Comparison of ENCODE assay signal across 8 cellular contexts in genomic region chr2:46010925-46011490, GRCh38.
DNase-seq lines count a peak whose midpoint lies in the region; TF ChIP-seq lines count a peak whose summit lies in the region.

No MANE protein-coding gene starts in this region.

- intact Hi-C loops in ovary (cut with DNase I), result loop anchor here in 2 of 4 donors (5.0 to 10.0 kb wide), 2 partner anchors 351 to 354 kb away; no protein-coding TSS in a partner anchor

- H4K20me1 ChIP-seq in DOHH2 (ENCODE audit: control insufficient read depth, insufficient read depth, low read depth, low read length), result no peaks in the 10 kb centered on the region
- no peaks in the 10 kb centered on the region for H4K20me1 ChIP-seq in fibroblast of lung (ENCODE audit: control insufficient read depth, extremely low read depth, insufficient read depth, low read length)

- peaks cover 24% of the 10 kb centered on the region for H3K4me1 ChIP-seq in DOHH2 (ENCODE audit: control insufficient read depth, low read length)
- H3K4me1 ChIP-seq in fibroblast of lung (ENCODE audit: control insufficient read depth, extremely low read depth, insufficient read depth, low read length), result peaks cover 23% of the 10 kb centered on the region
- H3K4me1 ChIP-seq in ovary (ENCODE audit: insufficient read depth), result no peaks in the 10 kb centered on the region

- H3F3A ChIP-seq in DOHH2 (ENCODE audit: control insufficient read depth, insufficient read depth), result no peaks in the 10 kb centered on the region

- H3K9me2 ChIP-seq in DOHH2 (replicated peaks; ENCODE audit: control insufficient read depth, low read length), result no peaks in the 10 kb centered on the region

- in situ Hi-C loops in KBM-7 (cut with MboI; ENCODE audit: low pct_unique_long_range_greater_than_20kb, low sequenced_read_pairs), result loop anchor here (25.0 kb wide), 1 partner anchor 626 kb away; no protein-coding TSS in a partner anchor

- no peaks in the 10 kb centered on the region for H3K36me3 ChIP-seq in DOHH2 (ENCODE audit: control insufficient read depth, low read length)
- no peaks in the 10 kb centered on the region for H3K36me3 ChIP-seq in fibroblast of lung (ENCODE audit: control insufficient read depth, insufficient read depth, low read length)
- no peaks in the 10 kb centered on the region for H3K36me3 ChIP-seq in ovary

- no peak overlapping the region for H3K4me2 ChIP-seq in DOHH2 (ENCODE audit: low read length)
- H3K4me2 ChIP-seq in fibroblast of lung (ENCODE audit: extremely low read depth, insufficient read depth, low read length), result no peak overlapping the region

- TF ChIP-seq POLR2A in ovary (IDR thresholded peaks at IDR 0.05), result no peak

- no peak overlapping the region for H3K9ac ChIP-seq in fibroblast of lung (ENCODE audit: insufficient read depth, low read length)

- H3K27me3 ChIP-seq in DOHH2 (ENCODE audit: control insufficient read depth, low read length) (no peaks in the 10 kb centered on the region), fibroblast of lung (ENCODE audit: control insufficient read depth, insufficient read depth, low read length) (no peaks in the 10 kb centered on the region), ovary (no peaks in the 10 kb centered on the region)

- no peaks in the 10 kb centered on the region for H3K9me3 ChIP-seq in DOHH2 (ENCODE audit: control insufficient read depth, insufficient read depth, low read length)
- H3K9me3 ChIP-seq in fibroblast of lung (ENCODE audit: control insufficient read depth, insufficient read depth, low read depth, low read length), result no peaks in the 10 kb centered on the region
- no peaks in the 10 kb centered on the region for H3K9me3 ChIP-seq in ovary

- H3K4me3 ChIP-seq in DOHH2 (ENCODE audit: low read length) (no peak overlapping the region), fibroblast of lung (replicated peaks in 1 of 4; ENCODE audit: control extremely low read depth in 1 of 4, insufficient read depth in 1 of 4, low read depth in 3 of 4, low read length in 4 of 4) (no peak overlapping the region), ovary (no peak overlapping the region)

- H2AFZ ChIP-seq in fibroblast of lung (ENCODE audit: low read length), result no peak overlapping the region

- TF ChIP-seq EP300 in ovary (IDR thresholded peaks at IDR 0.05), result no peak

- H3K27ac ChIP-seq in DOHH2 (ENCODE audit: low read depth, low read length) (no peak overlapping the region), fibroblast of lung (ENCODE audit: insufficient read depth, low read length) (no peak overlapping the region), ovary (no peak overlapping the region)

- peak; percentile 46 for DNase-seq in KBM-7
- DNase-seq in SKM-1 (lab: John Stamatoyannopoulos, UW; ENCODE audit: unreplicated experiment), result peak; percentile 22
- peak; percentile 45 to 77 for DNase-seq in fibroblast of lung (ENCODE audit: low read depth in 2 of 2)
- no peak for DNase-seq in ovary
- DNase-seq in NCI-H187 (lab: John Stamatoyannopoulos, UW), result no peak
- DNase-seq in OCI-M2 (lab: John Stamatoyannopoulos, UW; ENCODE audit: unreplicated experiment), result no peak
- DNase-seq in GF-D8 (lab: John Stamatoyannopoulos, UW), result no peak

- WGBS in ovary, 3 donors, result 29 to 34% (median 32%) methylated on average over 3 of the region's 3 CpGs

- TF ChIP-seq CTCF in DOHH2 (IDR thresholded peaks at IDR 0.05; ENCODE audit: low read depth, low read length, poor library complexity, severe bottlenecking) (peak; percentile 70), fibroblast of lung (conservative IDR thresholded peaks at IDR 0.05 in 1 of 2, IDR thresholded peaks at IDR 0.05 in 1 of 2; ENCODE audit: low read depth in 1 of 2, low read length in 2 of 2) (peak; percentile 36 to 63), ovary (IDR thresholded peaks at IDR 0.05) (peak; percentile 48 to 60 (median 54))

- H3K79me2 ChIP-seq in DOHH2 (ENCODE audit: control insufficient read depth, low read length) (no peaks in the 10 kb centered on the region), fibroblast of lung (ENCODE audit: control insufficient read depth, insufficient read depth, low read length) (no peaks in the 10 kb centered on the region)

Comparison
In these comparisons a context has a peak if more than half of its experiments do, and no peak if none do; other contexts are left out.
1. DNase-seq: peak in KBM-7 (single experiment), SKM-1 (single experiment) and fibroblast of lung (2 of 2); none in ovary (0 of 5), NCI-H187 (0 of 2), OCI-M2 (single experiment) and GF-D8 (single experiment).
2. Peak in every context shown above with its lines, with median percentiles within 50 percentile points of each other: CTCF ChIP-seq.